Comparison of ENCODE assay signal across 8 cellular contexts in the genomic region with DNA sequence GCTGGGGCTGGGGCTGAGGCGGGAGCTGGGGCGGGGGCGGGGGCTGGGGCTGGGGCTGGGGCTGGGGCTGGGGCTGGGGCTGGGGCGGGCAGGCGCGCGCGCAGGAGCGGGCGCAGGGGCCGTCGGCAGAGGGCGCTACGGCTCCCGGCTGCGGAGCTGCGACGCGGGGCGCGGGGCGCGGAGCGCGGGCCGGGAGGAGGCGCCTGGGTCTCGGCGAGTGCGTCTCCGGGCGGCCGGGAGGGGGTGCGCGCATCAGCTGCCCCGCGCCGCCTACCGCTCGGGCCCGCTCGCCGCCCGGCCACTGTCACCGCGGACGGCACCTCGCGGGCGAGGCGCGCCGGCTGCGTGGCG. TPM values are rescaled to one million over a fixed set of nuclear protein-coding genes. Genes with fewer than 3 reads are reported as not detected.
A peak's percentile ranks its signal among the peaks of the same experiment; 100 is the strongest.
DNase-seq lines count a peak whose midpoint lies in the region; ATAC-seq, FAIRE-seq and TF ChIP-seq lines count a peak whose summit lies in the region.

No MANE protein-coding gene starts in this region.

- H3K27me3 ChIP-seq in mammary epithelial cell (ENCODE audit: insufficient read depth, low read length), result peaks cover 11% of the 10 kb centered on the region

- H2AFZ ChIP-seq in mammary epithelial cell (ENCODE audit: low read depth, low read length), result peak overlapping the region; percentile 64

- peak overlapping the region; percentile 73 for H3K4me3 Mint-ChIP-seq in T-helper 17 cell

- dilution Hi-C loops in mammary epithelial cell (cut with HindIII; ENCODE audit: low sequenced_read_pairs), result no loop called here

- DNase-seq in DMS79 treated with DMSO at 0.1 percent for 48 hours (lab: John Stamatoyannopoulos, UW) (peak; percentile 2), DMS79 (lab: John Stamatoyannopoulos, UW) (no peak), HT-29 (ENCODE audit: low spot score) (peak; percentile 73), T-helper 17 cell (peak; percentile 47 to 62 (median 49)), mammary epithelial cell (no peak), kidney (no peak), retina (no peak)
- peak; percentile 39 for DNase-seq in stimulated activated CD8-positive, alpha-beta memory T cell treated with anti-CD3 and anti-CD28 coated beads, Interleukin-15, amount 100 ng/mL, for 24 hours (ENCODE audit: low read depth)

- peaks cover 2% of the 10 kb centered on the region for H3K36me3 Mint-ChIP-seq in T-helper 17 cell (ENCODE audit: low read depth)

- H3K4me3 ChIP-seq in mammary epithelial cell (replicated peaks in 1 of 3; ENCODE audit: insufficient read depth in 1 of 3, low read depth in 2 of 3, low read length in 3 of 3) (peak overlapping the region in 1 of 3 experiments; percentile 36), kidney (ENCODE audit: low read length in 2 of 2) (no peak overlapping the region)

- peak; percentile 93 for ATAC-seq in T-helper 17 cell

- H3K9me3 ChIP-seq in T-helper 17 cell (ENCODE audit: control insufficient read depth, low read length, poor library complexity, severe bottlenecking) (no peaks in the 10 kb centered on the region), mammary epithelial cell (replicated peaks; ENCODE audit: insufficient read depth, low read length) (no peaks in the 10 kb centered on the region), kidney (ENCODE audit: control insufficient read depth in 1 of 2, low read length in 2 of 2) (peaks cover 0 to 4% of the 10 kb centered on the region in 2 donors)

- no TSS peak for BruUV-seq in mammary epithelial cell (replicated peaks; lab: Mats Ljungman, UMichigan)

- FAIRE-seq in kidney (lab: Jason Lieb, UNC), result no peak

- TF ChIP-seq CTCF in mammary epithelial cell (conservative IDR thresholded peaks at IDR 0.05 in 1 of 2, IDR thresholded peaks at IDR 0.05 in 1 of 2; ENCODE audit: extremely low read depth in 1 of 2, insufficient read depth in 1 of 2, low read depth in 1 of 2, low read length in 2 of 2) (peak in 1 of 2 donors; percentile 31), kidney (IDR thresholded peaks at IDR 0.05; ENCODE audit: borderline replicate concordance, extremely low read depth, insufficient read depth) (peak; percentile 23)

- H3K79me2 ChIP-seq in mammary epithelial cell (ENCODE audit: insufficient read depth, low read length), result no peaks in the 10 kb centered on the region

- H3K4me1 Mint-ChIP-seq in T-helper 17 cell, result peaks cover 3% of the 10 kb centered on the region

- peak overlapping the region; percentile 75 for H3K4me2 ChIP-seq in mammary epithelial cell (ENCODE audit: insufficient read depth, low read depth, low read length)

- H3K4me1 ChIP-seq in mammary epithelial cell (ENCODE audit: insufficient read depth, low read length) (peaks cover 6% of the 10 kb centered on the region), kidney (ENCODE audit: control insufficient read depth in 1 of 2, insufficient read depth in 1 of 2, low read depth in 1 of 2, low read length in 2 of 2) (peaks cover 4% of the 10 kb centered on the region in 2 donors)

- WGBS in mammary epithelial cell (ENCODE audit: low coverage, missing lambda C conversion rate), result no CpG with 5 or more reads among the region's 55 CpGs

- no peaks in the 10 kb centered on the region for H4K20me1 ChIP-seq in mammary epithelial cell (ENCODE audit: insufficient read depth, low read length)

- CTCF ChIA-PET in mammary epithelial cell (lab: Charles Lee; ENCODE audit: low non-redundant PET), result no interaction called here

- H3K9ac ChIP-seq in mammary epithelial cell (ENCODE audit: insufficient read depth, low read length) (no peak overlapping the region), kidney (ENCODE audit: low read length in 2 of 2) (no peak overlapping the region)

- in situ Hi-C loops in mammary epithelial cell (cut with MboI; ENCODE audit: low sequenced_read_pairs in 2 of 2), result loop anchor here in 1 of 2 donors (25.0 kb wide), 1 partner anchor 543 kb away; no protein-coding TSS in a partner anchor

- intact Hi-C loops in mammary epithelial cell (cut with micrococcal nuclease), result loop anchor here (1.0 kb wide), 1 partner anchor 544 kb away; no protein-coding TSS in a partner anchor
- intact Hi-C loops in kidney (cut with DNase I), result no loop called here

- peaks cover 44% of the 10 kb centered on the region for H3K27me3 Mint-ChIP-seq in T-helper 17 cell

- H3K36me3 ChIP-seq in mammary epithelial cell (ENCODE audit: insufficient read depth, low read length) (no peaks in the 10 kb centered on the region), kidney (ENCODE audit: control insufficient read depth in 1 of 2, insufficient read depth in 2 of 2, low read length in 2 of 2) (no peaks in the 10 kb centered on the region)

- H3K27ac ChIP-seq in mammary epithelial cell (ENCODE audit: insufficient read depth, low read depth, low read length), result no peak overlapping the region
- H3K27ac ChIP-seq in kidney (ENCODE audit: low read depth in 2 of 2, low read length in 2 of 2), result no peak overlapping the region

- no peak overlapping the region for H3K27ac Mint-ChIP-seq in T-helper 17 cell

RNA-seq across cellular contexts. Expression of a gene that starts 0.4 kb away (rescaled TPM):
- total RNA-seq in HT-29 (2014; rRNA removed; shearing (Covaris generic)), result 0.05 TPM in 2 replicates
- 1 to 10 TPM; 1.9 to 4.9 TPM for total RNA-seq in T-helper 17 cell
- 1 to 10 TPM in 1 of 2 donors, under 1 TPM in 1; 0.16 to 1.5 TPM for total RNA-seq in mammary epithelial cell
- 0.22 TPM for polyA plus RNA-seq in mammary epithelial cell
- not detected for polyA minus RNA-seq in mammary epithelial cell
- total RNA-seq in kidney, result 0.06 TPM
- polyA plus RNA-seq in kidney (ENCODE audit: insufficient read depth, low read depth, low replicate concordance), result 0.22 TPM

Comparison
In these comparisons a context has a peak if more than half of its experiments do, and no peak if none do; other contexts are left out.
1. DNase-seq: peak in DMS79 treated with DMSO at 0.1 percent for 48 hours (single experiment), HT-29 (single experiment), T-helper 17 cell (3 of 3) and stimulated activated CD8-positive, alpha-beta memory T cell treated with anti-CD3 and anti-CD28 coated beads, Interleukin-15, amount 100 ng/mL, for 24 hours (single experiment); none in DMS79 (single experiment), mammary epithelial cell (single experiment), kidney (single experiment) and retina (single experiment).